ENCODE assay signal across 1 cellular context in genomic region chr22:23075525-23076216, GRCh38.
TF ChIP-seq lines count a peak whose summit lies in the region.

No MANE protein-coding gene starts in this region.

TF ChIP-seq in GM23338, 12 proteins besides CTCF, POLR2A, EP300 and RAD21 (continued from another document):
- TF ChIP-seq ZNF462 (CRISPR knock-in tag; IDR thresholded peaks at IDR 0.05) = no peak
- TF ChIP-seq CREB1 (CRISPR knock-in tag; IDR thresholded peaks at IDR 0.05; ENCODE audit: low read depth) = no peak
- no peak for TF ChIP-seq NANOG (IDR thresholded peaks at IDR 0.05; ENCODE audit: borderline replicate concordance)
- TF ChIP-seq ZNF331 (CRISPR knock-in tag; IDR thresholded peaks at IDR 0.05; ENCODE audit: low read depth) = no peak
- TF ChIP-seq POLR2AphosphoS5 (IDR thresholded peaks at IDR 0.05; ENCODE audit: low read depth) = no peak
- TF ChIP-seq EZH2phosphoT487 (IDR thresholded peaks at IDR 0.05; ENCODE audit: unreplicated experiment) = no peak
- TF ChIP-seq EZH2 (IDR thresholded peaks at IDR 0.05; ENCODE audit: low read depth, unreplicated experiment) = no peak
- no peak for TF ChIP-seq ZNF114 (CRISPR knock-in tag; IDR thresholded peaks at IDR 0.05)
